12 cellular contexts compared by ENCODE assay signal in genomic region chr9:89808076-89808701, GRCh38.
DNase-seq lines count a peak whose midpoint lies in the region; ATAC-seq and TF ChIP-seq lines count a peak whose summit lies in the region.
"Had no signal": no experiment of that assay in that cellular context is flagged by ENCODE, and none has a peak within 500 bp of the region (broad histone marks: within the 10 kb centered on the region; RNA-seq: fewer than 3 reads in every experiment).

No MANE protein-coding gene starts in this region.

- peak; percentile 27 for DNase-seq in ELF-1 (ENCODE audit: low read depth, low spot score)
- peak; percentile 20 for DNase-seq in KG1 (lab: John Stamatoyannopoulos, UW)
- no peak for DNase-seq in WTC11 (ENCODE audit: low spot score)
- DNase-seq in myocyte (ENCODE audit: low read depth) = peak; percentile 15
- no peak for DNase-seq in DMS79 treated with DMSO at 0.1 percent for 48 hours (lab: John Stamatoyannopoulos, UW)
- no peak for DNase-seq in activated T-helper 1 cell treated with anti-CD3 and anti-CD28 coated beads, Interleukin-12 subunit alpha, Interleukin-12 subunit beta, Interleukin-2, Interleukin-4 antibody, amounts not matched to agents 30 ng/mL and 10 ng/mL and 1 ng/mL, durations not matched to agents 14 hours and 24 hours and 36 hours (ENCODE audit: low spot score)
- no peak for DNase-seq in sciatic nerve (ENCODE audit: low spot score)
- DNase-seq: activated gamma-delta T cell treated with Interleukin-2 at 50 U/mL for 16 hours; effector CD4-positive, alpha-beta T cell; immature natural killer cell; pancreas had no signal

- intact Hi-C loops in activated T-helper 1 cell treated with anti-CD3 and anti-CD28 coated beads, Interleukin-12 subunit alpha, Interleukin-12 subunit beta, Interleukin-2, Interleukin-4 antibody, amounts not matched to agents 30 ng/mL and 10 ng/mL and 1 ng/mL, durations not matched to agents 14 hours and 24 hours and 36 hours (cut with micrococcal nuclease) = loop anchor here (5.0 kb wide), 1 partner anchor 294 kb away; no protein-coding TSS in a partner anchor
- intact Hi-C loops in sciatic nerve (cut with DNase I) = no loop called here

- peaks cover 53% of the 10 kb centered on the region for H3K4me1 Mint-ChIP-seq in WTC11
- peaks cover 48% of the 10 kb centered on the region for H3K4me1 Mint-ChIP-seq in activated T-helper 1 cell treated with anti-CD3 and anti-CD28 coated beads, Interleukin-12 subunit alpha, Interleukin-12 subunit beta, Interleukin-2, Interleukin-4 antibody, amounts not matched to agents 30 ng/mL and 10 ng/mL and 1 ng/mL, durations not matched to agents 14 hours and 24 hours and 36 hours (ENCODE audit: low read depth)
- H3K4me1 Mint-ChIP-seq: immature natural killer cell had no signal

- H3K9me3 Mint-ChIP-seq in WTC11 = peaks cover 8% of the 10 kb centered on the region; the same call in 1 of the 2 replicates
- H3K9me3 Mint-ChIP-seq in activated T-helper 1 cell treated with anti-CD3 and anti-CD28 coated beads, Interleukin-12 subunit alpha, Interleukin-12 subunit beta, Interleukin-2, Interleukin-4 antibody, amounts not matched to agents 30 ng/mL and 10 ng/mL and 1 ng/mL, durations not matched to agents 14 hours and 24 hours and 36 hours = no peaks in the 10 kb centered on the region
- H3K9me3 Mint-ChIP-seq: immature natural killer cell had no signal

- no peak overlapping the region for H3K4me3 Mint-ChIP-seq in WTC11
- no peak overlapping the region for H3K4me3 Mint-ChIP-seq in activated T-helper 1 cell treated with anti-CD3 and anti-CD28 coated beads, Interleukin-12 subunit alpha, Interleukin-12 subunit beta, Interleukin-2, Interleukin-4 antibody, amounts not matched to agents 30 ng/mL and 10 ng/mL and 1 ng/mL, durations not matched to agents 14 hours and 24 hours and 36 hours
- H3K4me3 Mint-ChIP-seq: immature natural killer cell had no signal

- peak overlapping the region; percentile 43 for H3K27ac Mint-ChIP-seq in WTC11
- H3K27ac Mint-ChIP-seq in activated T-helper 1 cell treated with anti-CD3 and anti-CD28 coated beads, Interleukin-12 subunit alpha, Interleukin-12 subunit beta, Interleukin-2, Interleukin-4 antibody, amounts not matched to agents 30 ng/mL and 10 ng/mL and 1 ng/mL, durations not matched to agents 14 hours and 24 hours and 36 hours = no peak overlapping the region
- H3K27ac Mint-ChIP-seq: immature natural killer cell had no signal

- no peaks in the 10 kb centered on the region for H3K27me3 Mint-ChIP-seq in WTC11 (ENCODE audit: low read depth)
- peaks cover 10% of the 10 kb centered on the region for H3K27me3 Mint-ChIP-seq in activated T-helper 1 cell treated with anti-CD3 and anti-CD28 coated beads, Interleukin-12 subunit alpha, Interleukin-12 subunit beta, Interleukin-2, Interleukin-4 antibody, amounts not matched to agents 30 ng/mL and 10 ng/mL and 1 ng/mL, durations not matched to agents 14 hours and 24 hours and 36 hours (ENCODE audit: insufficient read depth)

- peaks cover 3% of the 10 kb centered on the region; the same call in 1 of the 2 replicates for H3K36me3 Mint-ChIP-seq in WTC11
- no peaks in the 10 kb centered on the region for H3K36me3 Mint-ChIP-seq in activated T-helper 1 cell treated with anti-CD3 and anti-CD28 coated beads, Interleukin-12 subunit alpha, Interleukin-12 subunit beta, Interleukin-2, Interleukin-4 antibody, amounts not matched to agents 30 ng/mL and 10 ng/mL and 1 ng/mL, durations not matched to agents 14 hours and 24 hours and 36 hours (ENCODE audit: low read depth)
- H3K36me3 Mint-ChIP-seq: immature natural killer cell had no signal

- CTCF ChIA-PET in WTC11 (lab: Charles Lee) = interaction anchor here (1.0 kb wide), 1 partner anchor 214 kb away, joined by 3 read pairs; no protein-coding TSS in a partner anchor

- POLR2A ChIA-PET in WTC11 (lab: Charles Lee) = no interaction called here

- TF ChIP-seq CTCF in WTC11 (IDR thresholded peaks at IDR 0.05) = no peak

- ATAC-seq in WTC11 = peak; percentile 56
- ATAC-seq in HG03521 (IDR thresholded peaks at IDR 0.05; ENCODE audit: unreplicated experiment) = no peak
- no peak for ATAC-seq in sciatic nerve

TF ChIP-seq in WTC11, 78 proteins besides CTCF, POLR2A, EP300 and RAD21:
- TF ChIP-seq HMGXB4 (CRISPR knock-in tag; IDR thresholded peaks at IDR 0.05) (no peak), GRHL2 (CRISPR knock-in tag; IDR thresholded peaks at IDR 0.05; ENCODE audit: insufficient replicate concordance, severe bottlenecking) (no peak), ZMAT4 (CRISPR knock-in tag; IDR thresholded peaks at IDR 0.05) (no peak), ESRRA (CRISPR knock-in tag; IDR thresholded peaks at IDR 0.05; ENCODE audit: borderline replicate concordance) (no peak), ZNF512 (CRISPR knock-in tag; IDR thresholded peaks at IDR 0.05; ENCODE audit: borderline replicate concordance) (no peak), NFATC4 (CRISPR knock-in tag; IDR thresholded peaks at IDR 0.05) (no peak), ZNF138 (CRISPR knock-in tag; conservative IDR thresholded peaks at IDR 0.05) (no peak), ZNF425 (CRISPR knock-in tag; conservative IDR thresholded peaks at IDR 0.05) (no peak)
TF ChIP-seq in WTC11: peak in this region for 0.

Comparison
In these comparisons a context has a peak if more than half of its experiments do, and no peak if none do; other contexts are left out.
1. DNase-seq: peak in ELF-1 (single experiment), KG1 (single experiment) and myocyte (single experiment); none in WTC11 (single experiment), DMS79 treated with DMSO at 0.1 percent for 48 hours (single experiment), activated T-helper 1 cell treated with anti-CD3 and anti-CD28 coated beads, Interleukin-12 subunit alpha, Interleukin-12 subunit beta, Interleukin-2, Interleukin-4 antibody, amounts not matched to agents 30 ng/mL and 10 ng/mL and 1 ng/mL, durations not matched to agents 14 hours and 24 hours and 36 hours (single experiment) and sciatic nerve (single experiment).